ENCODE assay signal across 8 cellular contexts in the genomic region with DNA sequence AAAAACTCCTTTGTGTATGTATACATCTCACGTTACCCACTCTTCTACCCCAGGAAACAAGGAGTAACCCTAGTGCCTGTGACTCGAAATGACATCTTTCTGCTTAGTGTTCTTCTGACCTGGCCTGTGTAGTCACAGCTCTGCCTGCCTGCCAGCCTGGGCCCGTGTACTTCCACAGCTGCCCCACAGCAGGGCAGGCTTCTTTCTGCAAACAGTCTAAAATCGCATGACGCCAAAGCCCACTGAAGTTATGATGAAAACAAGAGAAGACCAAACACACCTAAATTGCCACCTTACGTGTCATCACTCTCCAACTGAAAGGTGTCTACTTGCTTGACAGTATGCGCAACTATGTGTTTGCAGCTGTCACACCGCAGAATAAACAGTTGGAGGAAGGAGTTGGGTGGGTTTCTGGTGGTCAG. TPM values are rescaled to one million over a fixed set of nuclear protein-coding genes. Genes with fewer than 3 reads are reported as not detected.
DNase-seq lines count a peak whose midpoint lies in the region; ATAC-seq and TF ChIP-seq lines count a peak whose summit lies in the region.

No MANE protein-coding gene starts in this region.

- TF ChIP-seq CTCF in GM20000 (IDR thresholded peaks at IDR 0.05; ENCODE audit: extremely low read depth, missing control alignments) (no peak), progenitor cell of endocrine pancreas (IDR thresholded peaks at IDR 0.05; ENCODE audit: unreplicated experiment) (peak; percentile 39)

- peak overlapping the region; percentile 15 for H3K27ac Mint-ChIP-seq in progenitor cell of endocrine pancreas

- H3K36me3 Mint-ChIP-seq in progenitor cell of endocrine pancreas (ENCODE audit: insufficient read depth): no peaks in the 10 kb centered on the region

- DNase-seq in GM20000 (ENCODE audit: low spot score): peak; percentile 26
- peak; percentile 27 for DNase-seq in NCI-H2029 (lab: John Stamatoyannopoulos, UW)
- peak; percentile 42 for DNase-seq in hepatic stellate cell (ENCODE audit: low spot score)
- DNase-seq in progenitor cell of endocrine pancreas (ENCODE audit: low spot score, unreplicated experiment): no peak
- DNase-seq in activated CD4-positive, alpha-beta T cell treated with anti-CD3 and anti-CD28 coated beads, Interleukin-2, amount 50 U/mL, for 1 hour: no peak

- peak overlapping the region; percentile 40 for H3K27ac ChIP-seq in angular gyrus (ENCODE audit: low read depth, low read length)

- H3K4me1 Mint-ChIP-seq in progenitor cell of endocrine pancreas (ENCODE audit: low read depth): peaks cover 33% of the 10 kb centered on the region

- no peaks in the 10 kb centered on the region for H3K9me3 Mint-ChIP-seq in progenitor cell of endocrine pancreas (ENCODE audit: low read depth)

- H3K4me3 Mint-ChIP-seq in progenitor cell of endocrine pancreas (ENCODE audit: low read depth): peak overlapping the region; percentile 91

- ATAC-seq in GM18511 (IDR thresholded peaks at IDR 0.05; ENCODE audit: unreplicated experiment) (no peak), GM21390 (IDR thresholded peaks at IDR 0.05; ENCODE audit: unreplicated experiment) (no peak)

- peaks cover 16% of the 10 kb centered on the region for H3K27me3 Mint-ChIP-seq in progenitor cell of endocrine pancreas

RNA-seq across cellular contexts. Expression of a gene that starts 1.5 kb away (rescaled TPM):
- 11.0 and 11.4 TPM in 2 replicates for total RNA-seq in progenitor cell of endocrine pancreas

Comparison
In these comparisons a context has a peak if more than half of its experiments do, and no peak if none do; other contexts are left out.
1. DNase-seq: peak in GM20000 (single experiment), NCI-H2029 (single experiment) and hepatic stellate cell (single experiment); none in progenitor cell of endocrine pancreas (single experiment) and activated CD4-positive, alpha-beta T cell treated with anti-CD3 and anti-CD28 coated beads, Interleukin-2, amount 50 U/mL, for 1 hour (single experiment).